In the genomic region with DNA sequence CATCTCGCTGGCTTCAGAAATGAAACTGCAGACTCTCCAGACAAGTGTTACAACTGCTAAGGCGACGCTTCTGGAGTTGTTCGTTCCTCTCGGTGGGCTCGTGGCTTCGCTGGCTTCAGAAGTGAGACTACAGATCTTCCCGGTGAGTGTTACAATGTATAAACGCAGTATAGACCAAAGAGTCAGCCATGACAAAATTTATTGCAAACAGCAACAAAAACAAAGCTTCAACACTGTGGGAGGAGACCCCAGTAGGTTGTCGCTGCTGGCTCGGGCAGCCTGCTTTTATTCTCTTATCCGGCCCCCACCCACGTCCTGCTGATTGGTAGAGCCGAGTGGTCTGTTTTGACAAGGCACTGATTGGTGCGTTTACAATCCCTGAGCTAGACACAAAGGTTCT, we compare ENCODE assay signal across 16 cellular contexts.
DNase-seq lines count a peak whose midpoint lies in the region; ATAC-seq, FAIRE-seq and TF ChIP-seq lines count a peak whose summit lies in the region.
"Had no signal": no experiment of that assay in that cellular context is flagged by ENCODE, and none has a peak within 500 bp of the region (broad histone marks: within the 10 kb centered on the region; RNA-seq: fewer than 3 reads in every experiment).

No MANE protein-coding gene starts in this region.

- H2AK5ac ChIP-seq in H1 (ENCODE audit: low read depth, low read length): no peak overlapping the region

- H3K56ac ChIP-seq in H1 (replicated peaks; ENCODE audit: insufficient read length, low read depth, low read length): no peak overlapping the region

- BruUV-seq in HepG2 (replicated peaks; lab: Mats Ljungman, UMichigan): no TSS peak

- peak overlapping the region; percentile 3 for H3K27ac Mint-ChIP-seq in neural progenitor cell
- H3K27ac Mint-ChIP-seq: CD4-positive, CD25-positive, alpha-beta regulatory T cell; H9; HFFc6 had no signal

- TF ChIP-seq POLR2A in HepG2 (IDR thresholded peaks at IDR 0.05; ENCODE audit: insufficient read depth in 1 of 2, low read depth in 2 of 2, low read length in 2 of 2): no peak
- no peak for TF ChIP-seq POLR2A in right lobe of liver (IDR thresholded peaks at IDR 0.05)
- TF ChIP-seq POLR2A in H1 (IDR thresholded peaks at IDR 0.05; ENCODE audit: control extremely low read depth in 1 of 2, low read depth in 2 of 2, low read length in 2 of 2): no peak
- TF ChIP-seq POLR2A in esophagus muscularis mucosa (IDR thresholded peaks at IDR 0.05; ENCODE audit: low read depth): no peak

- peaks cover 12% of the 10 kb centered on the region for H3K23me2 ChIP-seq in H1 (ENCODE audit: low read depth, low read length)

- no peaks in the 10 kb centered on the region for H3K79me1 ChIP-seq in H1 (ENCODE audit: low read depth, low read length)

- DNase-seq in HepG2 (ENCODE audit: low spot score): no peak
- no peak for DNase-seq in right lobe of liver
- no peak for DNase-seq in H1 (ENCODE audit: low read depth in 1 of 2, low spot score in 2 of 2)
- no peak for DNase-seq in neural progenitor cell (ENCODE audit: low spot score)
- no peak for DNase-seq in esophagus muscularis mucosa (ENCODE audit: extremely low spot score)
- no peak for DNase-seq in posterior cingulate gyrus
- DNase-seq: 8988T; AML-193; CD4-positive, CD25-positive, alpha-beta regulatory T cell; DMS53; GM23248; H9; HFFc6 had no signal

- no peak overlapping the region for H3K9ac ChIP-seq in HepG2 (ENCODE audit: insufficient read depth, low read depth, low read length)
- no peak overlapping the region for H3K9ac ChIP-seq in H1 (replicated peaks in 1 of 4; ENCODE audit: extremely low read depth in 1 of 4, low read depth in 3 of 4, low read length in 3 of 4)
- H3K9ac ChIP-seq in neural progenitor cell: no peak overlapping the region
- H3K9ac ChIP-seq: BLaER1 treated with 17β-estradiol and CSF1 and Interleukin-3, amounts not matched to agents 10 nM and 100 nM; GM23248 had no signal

- peak overlapping the region; percentile 8; the same call in 1 of the 2 replicates for H2BK20ac ChIP-seq in H1 (ENCODE audit: low read length)

- H2BK5ac ChIP-seq in H1 (ENCODE audit: low read depth, low read length): no peak overlapping the region

- intact Hi-C loops in HepG2 (cut with micrococcal nuclease; ENCODE audit: unreplicated experiment): no loop called here
- intact Hi-C loops in right lobe of liver (cut with DNase I): no loop called here
- intact Hi-C loops in esophagus muscularis mucosa (cut with DNase I): no loop called here
- intact Hi-C loops in posterior cingulate gyrus (cut with DNase I): no loop called here

- TF ChIP-seq EP300 in HepG2 (IDR thresholded peaks at IDR 0.05; ENCODE audit: low read depth in 2 of 2, low read length in 2 of 2): no peak
- TF ChIP-seq EP300 in HepG2 (CRISPR knock-in tag; IDR thresholded peaks at IDR 0.05; ENCODE audit: borderline replicate concordance): no peak
- TF ChIP-seq EP300 in H1 (IDR thresholded peaks at IDR 0.05; ENCODE audit: borderline replicate concordance in 1 of 2, low read depth in 2 of 2, low read length in 2 of 2): no peak
- no peak for TF ChIP-seq EP300 in esophagus muscularis mucosa (IDR thresholded peaks at IDR 0.05)

- H2BK15ac ChIP-seq in H1 (ENCODE audit: low read length): no peak overlapping the region

- no peak overlapping the region; a peak in 1 of 6 replicates for H3K4me3 ChIP-seq in HepG2 (replicated peaks in 1 of 3; ENCODE audit: insufficient read depth in 1 of 3, low read depth in 2 of 3, low read length in 3 of 3)
- H3K4me3 ChIP-seq in right lobe of liver: no peak overlapping the region
- H3K4me3 ChIP-seq in H1 (ENCODE audit: extremely low read depth in 1 of 4, insufficient read depth in 2 of 4, low read depth in 3 of 4, low read length in 4 of 4): no peak overlapping the region
- no peak overlapping the region for H3K4me3 ChIP-seq in neural progenitor cell
- no peak overlapping the region for H3K4me3 ChIP-seq in esophagus muscularis mucosa
- H3K4me3 ChIP-seq: BLaER1 treated with 17β-estradiol and CSF1 and Interleukin-3, amounts not matched to agents 10 nM and 100 nM; GM23248; K562 had no signal

- H3K4me1 ChIP-seq in HepG2 (ENCODE audit: insufficient read depth, low read length) (peaks cover 33% of the 10 kb centered on the region), right lobe of liver (peaks cover 0 to 9% (median 3%) of the 10 kb centered on the region in 4 donors), H1 (replicated peaks in 1 of 4; ENCODE audit: control insufficient read depth in 3 of 4, insufficient read depth in 4 of 4, low read length in 3 of 4) (peaks cover 0 to 4% (median 0%) of the 10 kb centered on the region in 4 experiments; a peak in 2 of 7 replicates), neural progenitor cell (peaks cover 5% of the 10 kb centered on the region), esophagus muscularis mucosa (peaks cover 3 to 14% (median 11%) of the 10 kb centered on the region in 4 donors)

- peaks cover 15% of the 10 kb centered on the region for H3F3A ChIP-seq in neural progenitor cell (ENCODE audit: low read depth)

- no peak overlapping the region for H4K8ac ChIP-seq in H1 (ENCODE audit: extremely low read depth, insufficient read depth, low read length)

- H4K5ac ChIP-seq in H1 (ENCODE audit: insufficient read length, low read depth, low read length): no peak overlapping the region

- TF ChIP-seq CTCF in HepG2 (CRISPR knock-in tag; IDR thresholded peaks at IDR 0.05): no peak
- TF ChIP-seq CTCF in right lobe of liver (IDR thresholded peaks at IDR 0.05): no peak
- TF ChIP-seq CTCF in H1 (IDR thresholded peaks at IDR 0.05; ENCODE audit: control extremely low read depth in 1 of 3, insufficient read depth in 1 of 3, low read depth in 1 of 3, low read length in 3 of 3): no peak
- TF ChIP-seq CTCF in neural progenitor cell (IDR thresholded peaks at IDR 0.05): no peak
- TF ChIP-seq CTCF in esophagus muscularis mucosa (IDR thresholded peaks at IDR 0.05): no peak

- no peaks in the 10 kb centered on the region for H3K36me3 ChIP-seq in HepG2 (replicated peaks in 1 of 2; ENCODE audit: control insufficient read depth in 1 of 2, insufficient read depth in 2 of 2, low read length in 2 of 2)
- H3K36me3 ChIP-seq in right lobe of liver: no peaks in the 10 kb centered on the region
- no peaks in the 10 kb centered on the region; a peak in 1 of 8 replicates for H3K36me3 ChIP-seq in H1 (ENCODE audit: control insufficient read depth in 2 of 4, insufficient read depth in 4 of 4, low read length in 3 of 4)
- no peaks in the 10 kb centered on the region for H3K36me3 ChIP-seq in neural progenitor cell
- H3K36me3 ChIP-seq in esophagus muscularis mucosa: no peaks in the 10 kb centered on the region
- H3K36me3 ChIP-seq: BLaER1 treated with 17β-estradiol and CSF1 and Interleukin-3, amounts not matched to agents 10 nM and 100 nM had no signal

- H3K4ac ChIP-seq in H1 (replicated peaks; ENCODE audit: insufficient read length, low read depth, low read length): no peak overlapping the region

- peaks cover 2% of the 10 kb centered on the region for H3K9me3 Mint-ChIP-seq in neural progenitor cell
- H3K9me3 Mint-ChIP-seq: HFFc6 had no signal

- no peak for TF ChIP-seq RAD21 in HepG2 (CRISPR knock-in tag; IDR thresholded peaks at IDR 0.05)
- TF ChIP-seq RAD21 in H1 (IDR thresholded peaks at IDR 0.05 in 1 of 2, conservative IDR thresholded peaks at IDR 0.05 in 1 of 2; ENCODE audit: low read depth in 2 of 2, low read length in 2 of 2): no peak

- no peak overlapping the region for H3K18ac ChIP-seq in H1 (ENCODE audit: extremely low read depth, low read length)

- no peak overlapping the region for H3K27ac ChIP-seq in HepG2 (ENCODE audit: extremely low read length, insufficient read depth, low read length)
- no peak overlapping the region for H3K27ac ChIP-seq in right lobe of liver
- H3K27ac ChIP-seq in H1 (ENCODE audit: low read depth, low read length): no peak overlapping the region
- no peak overlapping the region for H3K27ac ChIP-seq in neural progenitor cell
- no peak overlapping the region for H3K27ac ChIP-seq in esophagus muscularis mucosa (replicated peaks in 1 of 4)
- H3K27ac ChIP-seq: BLaER1 treated with 17β-estradiol and CSF1 and Interleukin-3, amounts not matched to agents 10 nM and 100 nM; GM23248 had no signal

- no peak overlapping the region for H3K4me3 Mint-ChIP-seq in neural progenitor cell
- H3K4me3 Mint-ChIP-seq: CD4-positive, CD25-positive, alpha-beta regulatory T cell; HFFc6 had no signal

- no peak overlapping the region for H2BK12ac ChIP-seq in H1 (ENCODE audit: low read depth, low read length)

- peaks cover 16% of the 10 kb centered on the region for H3K4me1 Mint-ChIP-seq in neural progenitor cell

- H3K27me3 ChIP-seq in HepG2 (ENCODE audit: control insufficient read depth in 1 of 2, insufficient read depth in 2 of 2, low read length in 2 of 2) (peaks cover 0 to 26% of the 10 kb centered on the region in 2 experiments; a peak in 3 of 5 replicates), right lobe of liver (peaks cover 0 to 18% of the 10 kb centered on the region in 2 donors), H1 (replicated peaks in 1 of 4; ENCODE audit: control insufficient read depth in 3 of 4, extremely low read depth in 1 of 4, insufficient read depth in 3 of 4, low read length in 3 of 4) (peaks cover 2 to 35% (median 20%) of the 10 kb centered on the region in 4 experiments), neural progenitor cell (peaks cover 43% of the 10 kb centered on the region), esophagus muscularis mucosa (peaks cover 0 to 63% (median 5%) of the 10 kb centered on the region in 4 donors)

- no peak overlapping the region for H4K91ac ChIP-seq in H1 (replicated peaks; ENCODE audit: insufficient read length, low read length)

- H3K9me3 ChIP-seq in HepG2 (ENCODE audit: low read length) (no peaks in the 10 kb centered on the region), right lobe of liver (no peaks in the 10 kb centered on the region), H1 (ENCODE audit: insufficient read depth in 2 of 2, low read depth in 1 of 2, low read length in 1 of 2) (peaks cover 0 to 7% of the 10 kb centered on the region in 2 experiments; a peak in 1 of 4 replicates), neural progenitor cell (ENCODE audit: low read depth) (no peaks in the 10 kb centered on the region), esophagus muscularis mucosa (peaks cover 0 to 8% (median 0%) of the 10 kb centered on the region in 4 donors)

- H3K36me3 Mint-ChIP-seq in neural progenitor cell: no peaks in the 10 kb centered on the region
- H3K36me3 Mint-ChIP-seq: CD4-positive, CD25-positive, alpha-beta regulatory T cell had no signal

- H2BK120ac ChIP-seq in H1 (replicated peaks; ENCODE audit: low read depth, low read length): no peak overlapping the region

- in situ Hi-C loops in HepG2 (cut with HindIII; ENCODE audit: extremely low pct_ligation_motif_present, low pct_unique_long_range_greater_than_20kb): no loop called here

- H3K27me3 Mint-ChIP-seq in neural progenitor cell (ENCODE audit: insufficient read depth, low read depth): peaks cover 12% of the 10 kb centered on the region

- FAIRE-seq in HepG2 (lab: Jason Lieb, UNC) (no peak), H1 (lab: Jason Lieb, UNC) (no peak)
- FAIRE-seq: K562 had no signal

- POLR2A ChIA-PET in HepG2 (lab: Yijun Ruan, JAX) (no interaction called here), H1 (lab: Charles Lee; ENCODE audit: partially characterized antibody) (interaction anchor here (0.7 kb wide), 2 partner anchors 19 to 81 kb away, joined by 3 read pairs; no protein-coding TSS in a partner anchor)

- H3K14ac ChIP-seq in H1 (ENCODE audit: insufficient read length): no peak overlapping the region

- H3K4me2 ChIP-seq in HepG2 (ENCODE audit: low read depth, low read length) (no peak overlapping the region), H1 (ENCODE audit: insufficient read depth in 1 of 2, low read depth in 2 of 2, low read length in 2 of 2) (no peak overlapping the region), neural progenitor cell (no peak overlapping the region)
- H3K4me2 ChIP-seq: BLaER1 treated with 17β-estradiol and CSF1 and Interleukin-3, amounts not matched to agents 10 nM and 100 nM had no signal

- no peak overlapping the region for H3K23ac ChIP-seq in H1 (ENCODE audit: insufficient read length)

- ATAC-seq in HepG2 (no peak), right lobe of liver (no peak), GM18909 (IDR thresholded peaks at IDR 0.05; ENCODE audit: poor library complexity, unreplicated experiment) (no peak)
- ATAC-seq: K562 had no signal

- WGBS in HepG2 (ENCODE audit: low lambda C conversion rate): 58% methylated on average over 15 of the region's 15 CpGs
- WGBS in right lobe of liver (ENCODE audit: insufficient coverage, low coverage, low lambda C conversion rate, missing lambda C conversion rate): 60% methylated on average over 2 of the region's 15 CpGs
- WGBS in H1 (ENCODE audit: extremely low coverage in 1 of 2, insufficient coverage in 1 of 2, insufficient read length in 1 of 2, insufficient replicate concordance in 2 of 2, low coverage in 1 of 2, low lambda C conversion rate in 2 of 2, missing lambda C conversion rate in 1 of 2), 2 experiments: 95% methylated on average over 15 of the region's 15 CpGs; no CpG with 5 or more reads in 1 of the 2 experiments
- whole genome bisulfite sequencing in esophagus muscularis mucosa: 88% methylated on average over 13 of the region's 15 CpGs

- H2AFZ ChIP-seq in HepG2 (ENCODE audit: low read length): no peak overlapping the region
- no peak overlapping the region for H2AFZ ChIP-seq in H1 (ENCODE audit: low read length)
- no peak overlapping the region for H2AFZ ChIP-seq in neural progenitor cell (replicated peaks)
- H2AFZ ChIP-seq: GM23248 had no signal

- H3K79me2 ChIP-seq in HepG2 (ENCODE audit: insufficient read depth, low read length) (no peaks in the 10 kb centered on the region), H1 (ENCODE audit: control insufficient read depth in 1 of 2, insufficient read depth in 2 of 2, low read length in 2 of 2) (no peaks in the 10 kb centered on the region), neural progenitor cell (ENCODE audit: low read depth) (no peaks in the 10 kb centered on the region)

- H4K20me1 ChIP-seq in HepG2 (ENCODE audit: insufficient read depth, low read length) (no peaks in the 10 kb centered on the region), H1 (replicated peaks in 1 of 2; ENCODE audit: control insufficient read depth in 1 of 2, insufficient read depth in 2 of 2, low read length in 2 of 2) (no peaks in the 10 kb centered on the region), neural progenitor cell (ENCODE audit: low read depth) (no peaks in the 10 kb centered on the region)
- H4K20me1 ChIP-seq: BLaER1 treated with 17β-estradiol and CSF1 and Interleukin-3, amounts not matched to agents 10 nM and 100 nM had no signal

- CTCF ChIA-PET in HepG2 (lab: Yijun Ruan, JAX; ENCODE audit: low intra/inter-chr PET ratio, low total read pairs) (no interaction called here), H1 (lab: Charles Lee; ENCODE audit: partially characterized antibody) (interaction anchor here (0.7 to 1.7 kb wide), 5 partner anchors 11 to 80 kb away, joined by 3 to 6 read pairs (median 3); no protein-coding TSS in a partner anchor)
